In the genomic region with DNA sequence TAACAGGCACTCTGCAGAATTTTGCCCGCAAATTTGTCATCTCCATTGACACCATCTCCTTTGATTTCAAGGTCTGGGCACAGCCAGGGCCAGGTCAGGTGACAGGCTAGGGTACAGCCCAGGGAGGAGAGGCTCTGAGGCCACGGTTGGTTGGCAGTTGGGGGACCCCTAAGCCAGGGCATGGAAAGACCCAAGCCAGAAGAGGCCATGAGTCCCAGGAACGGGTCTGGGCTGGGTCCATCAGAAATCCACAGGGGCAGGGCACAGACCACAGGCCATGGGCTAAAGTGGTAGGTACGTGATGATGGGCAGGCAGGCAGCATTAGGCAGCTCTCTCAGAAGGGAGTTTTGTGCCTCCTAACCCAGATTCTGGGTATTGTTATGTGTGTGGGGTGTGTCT, we compare ENCODE assay signal across 22 cellular contexts. TPM values are rescaled to one million over a fixed set of nuclear protein-coding genes. Genes with fewer than 3 reads are reported as not detected.
"Had no signal": no experiment of that assay in that cellular context is flagged by ENCODE, and none has a peak within 500 bp of the region (broad histone marks: within the 10 kb centered on the region; RNA-seq: fewer than 3 reads in every experiment).

No MANE protein-coding gene starts in this region.

- H3K27ac ChIP-seq: epithelial cell of prostate, stomach, suprapubic skin, tibial nerve had no signal

- H3K27me3 ChIP-seq: heart left ventricle, stomach, suprapubic skin, tibial nerve had no signal

- H3K4me3 Mint-ChIP-seq: activated CD4-positive, alpha-beta T cell treated with anti-CD3 and anti-CD28 coated beads for 36 hours; activated naive CD8-positive, alpha-beta T cell treated with anti-CD3 and anti-CD28 coated beads for 36 hours; activated T-cell treated with anti-CD3 and anti-CD28 coated beads, Interleukin-2, amount 50 U/mL, for 4 hours; neural crest cell; stimulated activated memory B cell treated with anti-CD40 and anti-IgM and Interleukin-4, amounts not matched to agents 10 μg/mL and 1 μg/mL and 100 μg/mL, for 72 hours; WTC11 had no signal

- H3K27ac Mint-ChIP-seq: activated CD4-positive, alpha-beta T cell treated with anti-CD3 and anti-CD28 coated beads for 36 hours; activated naive CD8-positive, alpha-beta T cell treated with anti-CD3 and anti-CD28 coated beads for 36 hours; activated T-helper 2 cell treated with anti-CD3 and anti-CD28 coated beads, Interferon-gamma antibody, Interleukin-2, Interleukin-4, amounts not matched to agents 10 μg/mL and 5 μg/mL and 100 μg/mL, durations not matched to agents 14 hours and 24 hours and 36 hours; progenitor cell of endocrine pancreas; stimulated activated memory B cell treated with anti-CD40 and anti-IgM and Interleukin-4, amounts not matched to agents 10 μg/mL and 1 μg/mL and 100 μg/mL, for 72 hours; WTC11 had no signal

- H3K9me3 Mint-ChIP-seq: activated naive CD8-positive, alpha-beta T cell treated with anti-CD3 and anti-CD28 coated beads for 36 hours; activated T-cell treated with anti-CD3 and anti-CD28 coated beads, Interleukin-2, amount 50 U/mL, for 4 hours; activated T-helper 2 cell treated with anti-CD3 and anti-CD28 coated beads, Interferon-gamma antibody, Interleukin-2, Interleukin-4, amounts not matched to agents 10 μg/mL and 5 μg/mL and 100 μg/mL, durations not matched to agents 14 hours and 24 hours and 36 hours; neural crest cell; stimulated activated memory B cell treated with anti-CD40 and anti-IgM and Interleukin-4, amounts not matched to agents 10 μg/mL and 1 μg/mL and 100 μg/mL, for 72 hours; WTC11 had no signal

- DNase-seq: activated CD4-positive, alpha-beta T cell treated with anti-CD3 and anti-CD28 coated beads for 36 hours; activated CD4-positive, alpha-beta T cell treated with anti-CD3 and anti-CD28 coated beads, Interleukin-2, amount 50 U/mL, for 48 hours; activated CD8-positive, alpha-beta memory T cell treated with anti-CD3 and anti-CD28 coated beads, Interleukin-2, amount 50 U/mL, for 48 hours; activated naive CD4-positive, alpha-beta T cell treated with Interleukin-2 at 50 U/mL for 16 hours; activated naive CD8-positive, alpha-beta T cell treated with anti-CD3 and anti-CD28 coated beads for 36 hours; activated T-cell treated with anti-CD3 and anti-CD28 coated beads, Interleukin-2, amount 50 U/mL, for 4 hours; islet precursor cell; mammary epithelial cell; occipital lobe; stimulated activated CD4-positive, alpha-beta T cell treated with anti-CD3 and anti-CD28 coated beads, Interleukin-2, amount 100 ng/mL, for 24 hours; stomach; T-helper 1 cell; T-helper 9 cell had no signal

- H3K27me3 Mint-ChIP-seq: activated CD4-positive, alpha-beta T cell treated with anti-CD3 and anti-CD28 coated beads for 36 hours; activated naive CD8-positive, alpha-beta T cell treated with anti-CD3 and anti-CD28 coated beads for 36 hours; progenitor cell of endocrine pancreas; stimulated activated memory B cell treated with anti-CD40 and anti-IgM and Interleukin-4, amounts not matched to agents 10 μg/mL and 1 μg/mL and 100 μg/mL, for 72 hours had no signal

- H3K4me3 ChIP-seq: heart left ventricle, stomach, suprapubic skin, tibial nerve had no signal

- H3K9me3 ChIP-seq: heart left ventricle, stomach, suprapubic skin, tibial nerve had no signal

- H3K4me1 Mint-ChIP-seq: activated CD4-positive, alpha-beta T cell treated with anti-CD3 and anti-CD28 coated beads for 36 hours; activated naive CD8-positive, alpha-beta T cell treated with anti-CD3 and anti-CD28 coated beads for 36 hours; neural crest cell; stimulated activated memory B cell treated with anti-CD40 and anti-IgM and Interleukin-4, amounts not matched to agents 10 μg/mL and 1 μg/mL and 100 μg/mL, for 72 hours; WTC11 had no signal

- ATAC-seq: activated CD4-positive, alpha-beta T cell treated with anti-CD3 and anti-CD28 coated beads for 36 hours; activated T-cell treated with anti-CD3 and anti-CD28 coated beads, Interleukin-2, amount 50 U/mL, for 4 hours; stimulated activated memory B cell treated with anti-CD40 and anti-IgM and Interleukin-4, amounts not matched to agents 10 μg/mL and 1 μg/mL and 100 μg/mL, for 72 hours; WTC11 had no signal

RNA-seq across cellular contexts. Expression of a gene that starts 45.8 kb away (rescaled TPM):
- total RNA-seq: activated CD4-positive, alpha-beta T cell treated with anti-CD3 and anti-CD28 coated beads for 36 hours had no signal

RNA-seq across cellular contexts. Expression of a gene that starts 54.7 kb away (rescaled TPM):
- total RNA-seq: neural crest cell, occipital lobe had no signal
